Comparison of ENCODE assay signal across 1 cellular context in genomic region chr14:103558071-103558882, GRCh38.
TF ChIP-seq lines count a peak whose summit lies in the region.

No MANE protein-coding gene starts in this region.

TF ChIP-seq in IMR-90, 13 proteins besides CTCF, POLR2A, EP300 and RAD21:
- TF ChIP-seq MAFK (IDR thresholded peaks at IDR 0.05; ENCODE audit: low read depth, low read length) (no peak), FOS (IDR thresholded peaks at IDR 0.05; ENCODE audit: low read depth, low read length) (no peak), CEBPB (IDR thresholded peaks at IDR 0.05; ENCODE audit: low read depth, low read length) (peak; percentile 91), NFE2L2 (IDR thresholded peaks at IDR 0.05; ENCODE audit: low read depth, low read length) (peak; percentile 27; the same call in 1 of the 2 replicates)
TF ChIP-seq in IMR-90: peak in this region for 2.
